In the genomic region with DNA sequence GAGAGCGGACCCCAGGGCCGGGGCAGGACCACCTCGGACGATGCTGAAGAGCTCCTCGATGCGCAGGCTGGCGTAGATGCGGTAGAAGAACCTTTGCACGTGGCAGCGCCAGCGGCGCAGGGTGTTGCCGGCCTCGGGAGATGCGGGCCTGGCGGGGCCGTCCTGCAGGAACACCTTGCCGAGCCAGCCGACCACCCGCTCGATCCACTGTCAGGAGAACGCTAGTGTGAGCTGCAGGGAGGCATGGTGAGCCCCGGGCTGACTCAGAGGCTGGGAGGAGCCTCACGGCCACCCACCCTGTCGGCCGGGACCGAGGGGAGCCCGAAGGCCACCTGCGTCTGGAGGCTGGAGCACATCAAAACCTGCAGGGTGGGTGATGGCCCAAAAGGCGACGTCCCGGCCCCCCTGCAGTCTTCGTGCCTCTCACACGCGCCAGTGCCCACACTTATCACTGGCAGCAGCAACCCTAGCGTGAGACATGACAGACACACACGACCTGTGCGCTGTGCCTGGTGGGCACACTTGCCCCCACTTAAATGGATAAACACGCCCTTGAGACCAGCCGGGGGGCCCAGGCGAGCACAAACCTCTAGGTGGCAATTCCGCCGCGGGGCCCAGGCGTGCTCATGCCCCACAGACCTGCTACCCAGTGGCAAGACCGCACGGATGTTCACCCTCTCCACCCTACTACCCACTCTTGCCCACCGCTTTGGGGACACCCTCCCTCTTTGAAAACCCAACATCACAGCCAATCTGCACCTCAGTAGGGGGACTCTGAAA, we compare ENCODE assay signal across 24 cellular contexts. TPM values are rescaled to one million over a fixed set of nuclear protein-coding genes. Genes with fewer than 3 reads are reported as not detected.
DNase-seq lines count a peak whose midpoint lies in the region; ATAC-seq, FAIRE-seq and TF ChIP-seq lines count a peak whose summit lies in the region.
"Had no signal": no experiment of that assay in that cellular context is flagged by ENCODE, and none has a peak within 500 bp of the region (broad histone marks: within the 10 kb centered on the region; RNA-seq: fewer than 3 reads in every experiment).

No MANE protein-coding gene starts in this region.

- H3K4me1 Mint-ChIP-seq in central memory CD8-positive, alpha-beta T cell, result peaks cover 27% of the 10 kb centered on the region

- no peak overlapping the region for H4K8ac ChIP-seq in mesenchymal stem cell (ENCODE audit: low read length)

- H3K27ac ChIP-seq in HepG2 (ENCODE audit: extremely low read length, insufficient read depth, low read length) (no peak overlapping the region), right lobe of liver (no peak overlapping the region), mesenchymal stem cell (ENCODE audit: low read length, poor library complexity, severe bottlenecking) (no peak overlapping the region)
- H3K27ac ChIP-seq: A549; BLaER1 treated with 17β-estradiol and CSF1 and Interleukin-3, amounts not matched to agents 10 nM and 100 nM had no signal

- intact Hi-C loops in HepG2 (cut with micrococcal nuclease; ENCODE audit: unreplicated experiment), result no loop called here
- intact Hi-C loops in right lobe of liver (cut with DNase I), result loop anchor here in 1 of 2 donors (10.0 kb wide), 1 partner anchor 50 kb away; a partner anchor contains a TSS

- H3K36me3 Mint-ChIP-seq in central memory CD8-positive, alpha-beta T cell (ENCODE audit: insufficient read depth), result peaks cover 25% of the 10 kb centered on the region

- TF ChIP-seq EP300 in HepG2 (IDR thresholded peaks at IDR 0.05; ENCODE audit: low read depth in 2 of 2, low read length in 2 of 2), result no peak
- no peak for TF ChIP-seq EP300 in HepG2 (CRISPR knock-in tag; IDR thresholded peaks at IDR 0.05; ENCODE audit: borderline replicate concordance)

- POLR2A ChIA-PET in HepG2 (lab: Yijun Ruan, JAX), result no interaction called here

- peak overlapping the region; percentile 13 for H3K4me3 Mint-ChIP-seq in central memory CD8-positive, alpha-beta T cell
- H3K4me3 Mint-ChIP-seq: CD14-positive monocyte, GM23338, HFFc6 had no signal

- H3K36me3 ChIP-seq in HepG2 (replicated peaks in 1 of 2; ENCODE audit: control insufficient read depth in 1 of 2, insufficient read depth in 2 of 2, low read length in 2 of 2), result peaks cover 27 to 32% of the 10 kb centered on the region in 2 experiments; a peak in 4 of 5 replicates
- H3K36me3 ChIP-seq in right lobe of liver, result peaks cover 0 to 42% (median 15%) of the 10 kb centered on the region in 4 donors
- peaks cover 73 to 76% of the 10 kb centered on the region in 2 experiments for H3K36me3 ChIP-seq in mesenchymal stem cell (ENCODE audit: control insufficient read depth in 1 of 2, insufficient read depth in 2 of 2, low read depth in 1 of 2, low read length in 2 of 2)

- H3K9ac ChIP-seq in HepG2 (ENCODE audit: insufficient read depth, low read depth, low read length), result no peak overlapping the region
- H3K9ac ChIP-seq in mesenchymal stem cell (ENCODE audit: low read length), result no peak overlapping the region

- no peak overlapping the region for H2AK5ac ChIP-seq in mesenchymal stem cell (ENCODE audit: low read length, severe bottlenecking)

- peaks cover 26% of the 10 kb centered on the region for H3K79me2 ChIP-seq in HepG2 (ENCODE audit: insufficient read depth, low read length)

- DNase-seq in HepG2 (ENCODE audit: low spot score), result no peak
- no peak for DNase-seq in right lobe of liver
- DNase-seq in central memory CD8-positive, alpha-beta T cell (ENCODE audit: low spot score in 2 of 2), result no peak
- no peak for DNase-seq in mesenchymal stem cell
- DNase-seq in D341Med (ENCODE audit: low spot score), result no peak
- DNase-seq in HuH-7 (ENCODE audit: low spot score), result no peak
- DNase-seq: 8988T; ACHN; AML-193; BE2C; CD4-positive, alpha-beta T cell; CD8-positive, alpha-beta memory T cell; DMS153; EL; GDM1; HFFc6 had no signal

- H3K4ac ChIP-seq in mesenchymal stem cell (ENCODE audit: low read depth in 1 of 2, low read length in 2 of 2), result no peak overlapping the region

- H4K91ac ChIP-seq in mesenchymal stem cell (ENCODE audit: low read length), result peak overlapping the region; percentile 20

- H3K4me3 ChIP-seq in HepG2 (replicated peaks in 1 of 3; ENCODE audit: insufficient read depth in 1 of 3, low read depth in 2 of 3, low read length in 3 of 3) (no peak overlapping the region), right lobe of liver (no peak overlapping the region), mesenchymal stem cell (ENCODE audit: insufficient read depth in 1 of 2, low read depth in 1 of 2, low read length in 2 of 2) (no peak overlapping the region)
- H3K4me3 ChIP-seq: A549; BLaER1 treated with 17β-estradiol and CSF1 and Interleukin-3, amounts not matched to agents 10 nM and 100 nM; GM12878; GM23338; HAP-1 had no signal

- TF ChIP-seq POLR2A in HepG2 (IDR thresholded peaks at IDR 0.05; ENCODE audit: insufficient read depth in 1 of 2, low read depth in 2 of 2, low read length in 2 of 2) (no peak), right lobe of liver (IDR thresholded peaks at IDR 0.05) (no peak)

- no TSS peak for BruUV-seq in HepG2 (replicated peaks; lab: Mats Ljungman, UMichigan)

- no peak for TF ChIP-seq CTCF in HepG2 (CRISPR knock-in tag; IDR thresholded peaks at IDR 0.05)
- no peak for TF ChIP-seq CTCF in right lobe of liver (IDR thresholded peaks at IDR 0.05)

- H3K4me1 ChIP-seq in HepG2 (ENCODE audit: insufficient read depth, low read length) (peaks cover 24% of the 10 kb centered on the region), right lobe of liver (peaks cover 0 to 25% (median 12%) of the 10 kb centered on the region in 4 donors), mesenchymal stem cell (ENCODE audit: control insufficient read depth, insufficient read depth, low read depth, low read length) (peaks cover 28% of the 10 kb centered on the region)
- H3K4me1 ChIP-seq: BE2C had no signal

- no peak overlapping the region for H2BK5ac ChIP-seq in mesenchymal stem cell (ENCODE audit: low read depth, low read length, poor library complexity, severe bottlenecking)

- no peak overlapping the region for H3K14ac ChIP-seq in mesenchymal stem cell (ENCODE audit: low read length in 2 of 2)

- no peak overlapping the region for H3K18ac ChIP-seq in mesenchymal stem cell (ENCODE audit: low read depth in 1 of 2, low read length in 2 of 2)

- H3K27me3 ChIP-seq in HepG2 (ENCODE audit: control insufficient read depth in 1 of 2, insufficient read depth in 2 of 2, low read length in 2 of 2) (no peaks in the 10 kb centered on the region), right lobe of liver (no peaks in the 10 kb centered on the region), mesenchymal stem cell (ENCODE audit: control insufficient read depth in 1 of 2, insufficient read depth in 1 of 2, low read length in 2 of 2) (no peaks in the 10 kb centered on the region)
- H3K27me3 ChIP-seq: BE2C; BLaER1 treated with 17β-estradiol and CSF1 and Interleukin-3, amounts not matched to agents 10 nM and 100 nM had no signal

- 96% methylated on average over 33 of the region's 48 CpGs for WGBS in HepG2 (ENCODE audit: low lambda C conversion rate)
- 92% methylated on average over 7 of the region's 48 CpGs for WGBS in right lobe of liver (ENCODE audit: insufficient coverage, low coverage, low lambda C conversion rate, missing lambda C conversion rate)
- WGBS in mesenchymal stem cell, result 98% methylated on average over 46 of the region's 48 CpGs

- H2BK15ac ChIP-seq in mesenchymal stem cell (ENCODE audit: low read depth, poor library complexity, severe bottlenecking), result no peak overlapping the region

- no peak for FAIRE-seq in HepG2 (lab: Jason Lieb, UNC)
- FAIRE-seq: A549, GM12878, H54 had no signal

- H3K27ac Mint-ChIP-seq in central memory CD8-positive, alpha-beta T cell (ENCODE audit: low read depth), result no peak overlapping the region
- H3K27ac Mint-ChIP-seq: GM23338, HFFc6 had no signal

- no peaks in the 10 kb centered on the region for H3K27me3 Mint-ChIP-seq in central memory CD8-positive, alpha-beta T cell
- H3K27me3 Mint-ChIP-seq: CD4-positive, alpha-beta T cell; CD8-positive, alpha-beta memory T cell had no signal

- H2AFZ ChIP-seq in HepG2 (ENCODE audit: low read length), result no peak overlapping the region
- H2AFZ ChIP-seq in mesenchymal stem cell (ENCODE audit: low read depth, low read length), result no peak overlapping the region
- H2AFZ ChIP-seq: GM23338 had no signal

- CTCF ChIA-PET in HepG2 (lab: Yijun Ruan, JAX; ENCODE audit: low intra/inter-chr PET ratio, low total read pairs), result no interaction called here

- TF ChIP-seq RAD21 in HepG2 (CRISPR knock-in tag; IDR thresholded peaks at IDR 0.05), result no peak

- no peak overlapping the region for H2BK12ac ChIP-seq in mesenchymal stem cell (ENCODE audit: low read length in 2 of 2)

- no peaks in the 10 kb centered on the region for H4K20me1 ChIP-seq in HepG2 (ENCODE audit: insufficient read depth, low read length)

- no peak overlapping the region for H3K4me2 ChIP-seq in HepG2 (ENCODE audit: low read depth, low read length)
- no peak overlapping the region for H3K4me2 ChIP-seq in mesenchymal stem cell (ENCODE audit: low read length, poor library complexity, severe bottlenecking)
- H3K4me2 ChIP-seq: A549, GM23338 had no signal

- no peak overlapping the region for H3K23ac ChIP-seq in mesenchymal stem cell (ENCODE audit: low read length in 2 of 2)

- H3K9me3 ChIP-seq in HepG2 (ENCODE audit: low read length), result no peaks in the 10 kb centered on the region
- H3K9me3 ChIP-seq in right lobe of liver, result no peaks in the 10 kb centered on the region
- no peaks in the 10 kb centered on the region for H3K9me3 ChIP-seq in mesenchymal stem cell (ENCODE audit: control insufficient read depth, low read length)
- H3K9me3 ChIP-seq: A549; BE2C; BLaER1 treated with 17β-estradiol and CSF1 and Interleukin-3, amounts not matched to agents 10 nM and 100 nM; HAP-1 had no signal

- no peak overlapping the region for H2BK120ac ChIP-seq in mesenchymal stem cell (ENCODE audit: low read depth, low read length)

- peaks cover 45% of the 10 kb centered on the region for H3K79me1 ChIP-seq in mesenchymal stem cell (replicated peaks; ENCODE audit: low read length, poor library complexity, severe bottlenecking)

- in situ Hi-C loops in HepG2 (cut with HindIII; ENCODE audit: extremely low pct_ligation_motif_present, low pct_unique_long_range_greater_than_20kb), result loop anchor here (5.0 kb wide), 1 partner anchor 42 kb away; a partner anchor contains a TSS

- no peak for ATAC-seq in HepG2
- ATAC-seq in right lobe of liver, result no peak
- no peak for ATAC-seq in central memory CD8-positive, alpha-beta T cell (replicated peaks; ENCODE audit: extremely low read depth, poor library complexity, severe bottlenecking)
- ATAC-seq in HG03571 (IDR thresholded peaks at IDR 0.05; ENCODE audit: unreplicated experiment), result no peak
- ATAC-seq: A549, GM12878, GM23338 had no signal

- H3K9me3 Mint-ChIP-seq in central memory CD8-positive, alpha-beta T cell, result no peaks in the 10 kb centered on the region
- H3K9me3 Mint-ChIP-seq: CD14-positive monocyte; CD4-positive, alpha-beta T cell; CD8-positive, alpha-beta memory T cell; GM23338; HFFc6 had no signal

RNA-seq across cellular contexts. Expression of a gene that starts 3.3 kb away (rescaled TPM):
- 7.4 and 12.3 TPM in 2 replicates for total RNA-seq in HepG2 (2016; rRNA removed; fragmentation: Illumina TruSeq; extraction: Trizol)
- 22.4 and 23.5 TPM in 2 replicates for total RNA-seq in HepG2 (2016; cell fraction: cytosol; rRNA removed; fragmentation: Illumina TruSeq; extraction: Trizol; ENCODE audit: low read depth)
- total RNA-seq in HepG2 (2016; cell fraction: insoluble cytoplasmic fraction; rRNA removed; fragmentation: Illumina TruSeq; extraction: Trizol), result 6.6 and 15.0 TPM in 2 replicates
- 6.3 and 6.7 TPM in 2 replicates for total RNA-seq in HepG2 (2016; cell fraction: membrane; rRNA removed; fragmentation: Illumina TruSeq; extraction: Trizol)
- 17.6 and 21.6 TPM in 2 replicates for total RNA-seq in HepG2 (2016; cell fraction: nucleus; rRNA removed; fragmentation: Illumina TruSeq; extraction: Trizol)
- polyA plus RNA-seq in HepG2 (2011; rRNA removed), result 15.4 and 21.6 TPM in 2 replicates
- polyA plus RNA-seq in HepG2 (2011; cell fraction: cytosol; rRNA removed), result 5.4 and 9.8 TPM in 2 replicates
- 144 and 175 TPM in 2 replicates for polyA plus RNA-seq in HepG2 (2011; cell fraction: nucleus; rRNA removed)
- polyA plus RNA-seq in HepG2 (2012), result 13.6 and 16.6 TPM in 2 replicates
- 2.4 and 3.3 TPM in 2 replicates for polyA plus RNA-seq in HepG2 (2016; cell fraction: cytosol; fragmentation: Illumina TruSeq; extraction: Trizol; ENCODE audit: low read depth)
- 11.2 and 14.3 TPM in 2 replicates for polyA plus RNA-seq in HepG2 (2016; cell fraction: insoluble cytoplasmic fraction; fragmentation: Illumina TruSeq; extraction: Trizol; ENCODE audit: low read depth)
- 4.1 TPM in 2 replicates for polyA plus RNA-seq in HepG2 (2016; cell fraction: membrane; fragmentation: Illumina TruSeq; extraction: Trizol; ENCODE audit: low read depth)
- polyA plus RNA-seq in HepG2 (2016; cell fraction: nucleus; fragmentation: Illumina TruSeq; extraction: Trizol; ENCODE audit: insufficient read depth, low read depth), result 64.9 and 72.0 TPM in 2 replicates
- 27.3 and 55.4 TPM in 2 replicates for polyA minus RNA-seq in HepG2 (2011; rRNA and poly(A)+ RNA removed; ENCODE audit: low replicate concordance)
- 14.7 and 17.5 TPM in 2 replicates for polyA minus RNA-seq in HepG2 (2011; cell fraction: cytosol; rRNA and poly(A)+ RNA removed)
- 33.0 and 36.8 TPM in 2 replicates for polyA minus RNA-seq in HepG2 (2011; cell fraction: nucleus; rRNA and poly(A)+ RNA removed)
- total RNA-seq in right lobe of liver, result 10 to 100 TPM; 16.1 to 36.5 (median 27.9) TPM
- polyA plus RNA-seq in mesenchymal stem cell (2013, experiment 1 of 2), result 17.0 TPM
- polyA plus RNA-seq in mesenchymal stem cell (2013, experiment 2 of 2), result 16.5 TPM

RNA-seq across cellular contexts. Expression of a gene that starts 3.4 kb away (rescaled TPM):
- 41.2 and 49.4 TPM in 2 replicates for total RNA-seq in HepG2 (2016; rRNA removed; fragmentation: Illumina TruSeq; extraction: Trizol)
- total RNA-seq in HepG2 (2016; cell fraction: cytosol; rRNA removed; fragmentation: Illumina TruSeq; extraction: Trizol; ENCODE audit: low read depth), result 92.0 and 105 TPM in 2 replicates
- total RNA-seq in HepG2 (2016; cell fraction: insoluble cytoplasmic fraction; rRNA removed; fragmentation: Illumina TruSeq; extraction: Trizol), result 41.5 and 51.7 TPM in 2 replicates
- total RNA-seq in HepG2 (2016; cell fraction: membrane; rRNA removed; fragmentation: Illumina TruSeq; extraction: Trizol), result 94.3 and 110 TPM in 2 replicates
- 19.3 TPM in 2 replicates for total RNA-seq in HepG2 (2016; cell fraction: nucleus; rRNA removed; fragmentation: Illumina TruSeq; extraction: Trizol)
- polyA plus RNA-seq in HepG2 (2011; rRNA removed), result 35.9 and 44.8 TPM in 2 replicates
- polyA plus RNA-seq in HepG2 (2011; cell fraction: cytosol; rRNA removed), result 38.7 and 58.7 TPM in 2 replicates
- polyA plus RNA-seq in HepG2 (2011; cell fraction: nucleus; rRNA removed), result 26.1 and 28.6 TPM in 2 replicates
- polyA plus RNA-seq in HepG2 (2012), result 18.0 and 31.4 TPM in 2 replicates
- 109 and 132 TPM in 2 replicates for polyA plus RNA-seq in HepG2 (2016; cell fraction: cytosol; fragmentation: Illumina TruSeq; extraction: Trizol; ENCODE audit: low read depth)
- polyA plus RNA-seq in HepG2 (2016; cell fraction: insoluble cytoplasmic fraction; fragmentation: Illumina TruSeq; extraction: Trizol; ENCODE audit: low read depth), result 49.3 and 50.3 TPM in 2 replicates
- 89.4 and 104 TPM in 2 replicates for polyA plus RNA-seq in HepG2 (2016; cell fraction: membrane; fragmentation: Illumina TruSeq; extraction: Trizol; ENCODE audit: low read depth)
- 39.2 and 44.3 TPM in 2 replicates for polyA plus RNA-seq in HepG2 (2016; cell fraction: nucleus; fragmentation: Illumina TruSeq; extraction: Trizol; ENCODE audit: insufficient read depth, low read depth)
- 18.2 and 39.2 TPM in 2 replicates for polyA minus RNA-seq in HepG2 (2011; rRNA and poly(A)+ RNA removed; ENCODE audit: low replicate concordance)
- 12.4 and 13.8 TPM in 2 replicates for polyA minus RNA-seq in HepG2 (2011; cell fraction: cytosol; rRNA and poly(A)+ RNA removed)
- polyA minus RNA-seq in HepG2 (2011; cell fraction: nucleus; rRNA and poly(A)+ RNA removed), result 4.1 TPM in 2 replicates
- 10 to 100 TPM; 21.5 to 53.3 (median 25.5) TPM for total RNA-seq in right lobe of liver
- 79.1 TPM for polyA plus RNA-seq in mesenchymal stem cell (2013, experiment 1 of 2)
- 79.0 TPM for polyA plus RNA-seq in mesenchymal stem cell (2013, experiment 2 of 2)

RNA-seq across cellular contexts. Expression of a gene that starts 13.2 kb away (rescaled TPM):
- not detected in 2 replicates for total RNA-seq in HepG2 (2016; rRNA removed; fragmentation: Illumina TruSeq; extraction: Trizol)
- total RNA-seq in HepG2 (2016; cell fraction: cytosol; rRNA removed; fragmentation: Illumina TruSeq; extraction: Trizol; ENCODE audit: low read depth), result not detected in 2 replicates
- not detected in 2 replicates for total RNA-seq in HepG2 (2016; cell fraction: insoluble cytoplasmic fraction; rRNA removed; fragmentation: Illumina TruSeq; extraction: Trizol)
- total RNA-seq in HepG2 (2016; cell fraction: membrane; rRNA removed; fragmentation: Illumina TruSeq; extraction: Trizol), result not detected in 2 replicates
- total RNA-seq in HepG2 (2016; cell fraction: nucleus; rRNA removed; fragmentation: Illumina TruSeq; extraction: Trizol), result not detected in 2 replicates
- polyA plus RNA-seq in HepG2 (2011; rRNA removed), result not detected in 2 replicates
- not detected in 2 replicates for polyA plus RNA-seq in HepG2 (2011; cell fraction: cytosol; rRNA removed)
- polyA plus RNA-seq in HepG2 (2011; cell fraction: nucleus; rRNA removed), result not detected in 2 replicates
- not detected in 2 replicates for polyA plus RNA-seq in HepG2 (2012)
- polyA plus RNA-seq in HepG2 (2016; cell fraction: cytosol; fragmentation: Illumina TruSeq; extraction: Trizol; ENCODE audit: low read depth), result not detected in 2 replicates
- polyA plus RNA-seq in HepG2 (2016; cell fraction: insoluble cytoplasmic fraction; fragmentation: Illumina TruSeq; extraction: Trizol; ENCODE audit: low read depth), result not detected in 2 replicates
- not detected in 2 replicates for polyA plus RNA-seq in HepG2 (2016; cell fraction: membrane; fragmentation: Illumina TruSeq; extraction: Trizol; ENCODE audit: low read depth)
- not detected in 2 replicates for polyA plus RNA-seq in HepG2 (2016; cell fraction: nucleus; fragmentation: Illumina TruSeq; extraction: Trizol; ENCODE audit: insufficient read depth, low read depth)
- 0.19 TPM in 1 of 2 replicates, not detected in the other for polyA minus RNA-seq in HepG2 (2011; rRNA and poly(A)+ RNA removed; ENCODE audit: low replicate concordance)
- polyA minus RNA-seq in HepG2 (2011; cell fraction: cytosol; rRNA and poly(A)+ RNA removed), result not detected in 2 replicates
- polyA minus RNA-seq in HepG2 (2011; cell fraction: nucleus; rRNA and poly(A)+ RNA removed), result not detected in 2 replicates
- total RNA-seq in right lobe of liver, result not detected
- polyA plus RNA-seq in mesenchymal stem cell (2013, experiment 1 of 2), result not detected
- polyA plus RNA-seq in mesenchymal stem cell (2013, experiment 2 of 2), result not detected
- total RNA-seq: CD4-positive, alpha-beta T cell; CD8-positive, alpha-beta memory T cell; GM12878; GM23338; HFFc6 had no signal
- polyA plus RNA-seq: A549; CD14-positive monocyte; CD8-positive, alpha-beta memory T cell; GM12878; GM23338 had no signal

RNA-seq across cellular contexts. Expression of a gene that starts 15.2 kb away (rescaled TPM):
- total RNA-seq in HepG2 (2016; rRNA removed; fragmentation: Illumina TruSeq; extraction: Trizol) (not detected in 2 replicates), right lobe of liver (under 1 TPM in 2 of 6 experiments, not detected in 4; 0.17 to 0.18 TPM)
- total RNA-seq in HepG2 (2016; cell fraction: cytosol; rRNA removed; fragmentation: Illumina TruSeq; extraction: Trizol; ENCODE audit: low read depth), result not detected in 2 replicates
- total RNA-seq in HepG2 (2016; cell fraction: insoluble cytoplasmic fraction; rRNA removed; fragmentation: Illumina TruSeq; extraction: Trizol), result not detected in 2 replicates
- not detected in 2 replicates for total RNA-seq in HepG2 (2016; cell fraction: membrane; rRNA removed; fragmentation: Illumina TruSeq; extraction: Trizol)
- total RNA-seq in HepG2 (2016; cell fraction: nucleus; rRNA removed; fragmentation: Illumina TruSeq; extraction: Trizol), result not detected in 2 replicates
- polyA plus RNA-seq in HepG2 (2011; rRNA removed), result not detected in 2 replicates
- polyA plus RNA-seq in HepG2 (2011; cell fraction: cytosol; rRNA removed), result 0.09 TPM in 1 of 2 replicates, not detected in the other
- 0.18 and 0.26 TPM in 2 replicates for polyA plus RNA-seq in HepG2 (2011; cell fraction: nucleus; rRNA removed)
- polyA plus RNA-seq in HepG2 (2012), result not detected in 2 replicates
- polyA plus RNA-seq in HepG2 (2016; cell fraction: cytosol; fragmentation: Illumina TruSeq; extraction: Trizol; ENCODE audit: low read depth), result not detected in 2 replicates
- not detected in 2 replicates for polyA plus RNA-seq in HepG2 (2016; cell fraction: insoluble cytoplasmic fraction; fragmentation: Illumina TruSeq; extraction: Trizol; ENCODE audit: low read depth)
- polyA plus RNA-seq in HepG2 (2016; cell fraction: membrane; fragmentation: Illumina TruSeq; extraction: Trizol; ENCODE audit: low read depth), result not detected in 2 replicates
- not detected in 2 replicates for polyA plus RNA-seq in HepG2 (2016; cell fraction: nucleus; fragmentation: Illumina TruSeq; extraction: Trizol; ENCODE audit: insufficient read depth, low read depth)
- 0.21 TPM in 1 of 2 replicates, not detected in the other for polyA minus RNA-seq in HepG2 (2011; rRNA and poly(A)+ RNA removed; ENCODE audit: low replicate concordance)
- polyA minus RNA-seq in HepG2 (2011; cell fraction: cytosol; rRNA and poly(A)+ RNA removed), result not detected in 2 replicates
- not detected in 2 replicates for polyA minus RNA-seq in HepG2 (2011; cell fraction: nucleus; rRNA and poly(A)+ RNA removed)
- polyA plus RNA-seq in mesenchymal stem cell (2013, experiment 1 of 2), result not detected
- not detected for polyA plus RNA-seq in mesenchymal stem cell (2013, experiment 2 of 2)
- total RNA-seq: CD4-positive, alpha-beta T cell; CD8-positive, alpha-beta memory T cell; HFFc6 had no signal
- polyA plus RNA-seq: CD14-positive monocyte; CD8-positive, alpha-beta memory T cell had no signal

RNA-seq across cellular contexts. Expression of a gene that starts 15.5 kb away (rescaled TPM):
- total RNA-seq in HepG2 (2016; rRNA removed; fragmentation: Illumina TruSeq; extraction: Trizol), result 17.5 and 19.2 TPM in 2 replicates
- total RNA-seq in HepG2 (2016; cell fraction: cytosol; rRNA removed; fragmentation: Illumina TruSeq; extraction: Trizol; ENCODE audit: low read depth), result 5.6 and 22.6 TPM in 2 replicates
- total RNA-seq in HepG2 (2016; cell fraction: insoluble cytoplasmic fraction; rRNA removed; fragmentation: Illumina TruSeq; extraction: Trizol), result 15.6 and 20.1 TPM in 2 replicates
- total RNA-seq in HepG2 (2016; cell fraction: membrane; rRNA removed; fragmentation: Illumina TruSeq; extraction: Trizol), result 14.6 and 15.6 TPM in 2 replicates
- total RNA-seq in HepG2 (2016; cell fraction: nucleus; rRNA removed; fragmentation: Illumina TruSeq; extraction: Trizol), result 13.8 and 14.1 TPM in 2 replicates
- polyA plus RNA-seq in HepG2 (2011; rRNA removed), result 10.1 and 12.4 TPM in 2 replicates
- polyA plus RNA-seq in HepG2 (2011; cell fraction: cytosol; rRNA removed), result 8.3 and 14.4 TPM in 2 replicates
- 41.5 and 45.5 TPM in 2 replicates for polyA plus RNA-seq in HepG2 (2011; cell fraction: nucleus; rRNA removed)
- polyA plus RNA-seq in HepG2 (2012), result 12.2 and 16.0 TPM in 2 replicates
- 6.0 and 6.8 TPM in 2 replicates for polyA plus RNA-seq in HepG2 (2016; cell fraction: cytosol; fragmentation: Illumina TruSeq; extraction: Trizol; ENCODE audit: low read depth)
- 17.5 and 21.2 TPM in 2 replicates for polyA plus RNA-seq in HepG2 (2016; cell fraction: insoluble cytoplasmic fraction; fragmentation: Illumina TruSeq; extraction: Trizol; ENCODE audit: low read depth)
- 10.8 and 12.2 TPM in 2 replicates for polyA plus RNA-seq in HepG2 (2016; cell fraction: membrane; fragmentation: Illumina TruSeq; extraction: Trizol; ENCODE audit: low read depth)
- 25.7 and 31.2 TPM in 2 replicates for polyA plus RNA-seq in HepG2 (2016; cell fraction: nucleus; fragmentation: Illumina TruSeq; extraction: Trizol; ENCODE audit: insufficient read depth, low read depth)
- polyA minus RNA-seq in HepG2 (2011; rRNA and poly(A)+ RNA removed; ENCODE audit: low replicate concordance), result 13.0 and 24.4 TPM in 2 replicates
- polyA minus RNA-seq in HepG2 (2011; cell fraction: cytosol; rRNA and poly(A)+ RNA removed), result 14.2 and 15.9 TPM in 2 replicates
- 10.0 and 12.4 TPM in 2 replicates for polyA minus RNA-seq in HepG2 (2011; cell fraction: nucleus; rRNA and poly(A)+ RNA removed)
- total RNA-seq in right lobe of liver, result 10 to 100 TPM; 12.1 to 28.9 (median 18.1) TPM
- 5.4 TPM for polyA plus RNA-seq in mesenchymal stem cell (2013, experiment 1 of 2)
- 5.8 TPM for polyA plus RNA-seq in mesenchymal stem cell (2013, experiment 2 of 2)
